Comparison of ENCODE assay signal across 11 cellular contexts in genomic region chr5:124948062-124948753, GRCh38.
DNase-seq lines count a peak whose midpoint lies in the region; ATAC-seq and TF ChIP-seq lines count a peak whose summit lies in the region.
"Had no signal": no experiment of that assay in that cellular context is flagged by ENCODE, and none has a peak within 500 bp of the region (broad histone marks: within the 10 kb centered on the region; RNA-seq: fewer than 3 reads in every experiment).

No MANE protein-coding gene starts in this region.

- H3K27ac Mint-ChIP-seq in neural progenitor cell = no peak overlapping the region

- intact Hi-C loops in colonic mucosa (cut with DNase I) = no loop called here

- H3K4me3 ChIP-seq in colonic mucosa = no peak overlapping the region
- H3K4me3 ChIP-seq in neural progenitor cell = no peak overlapping the region
- H3K4me3 ChIP-seq: ascending aorta had no signal

- peaks cover 13% of the 10 kb centered on the region for H3K4me1 Mint-ChIP-seq in neural progenitor cell

- no peak overlapping the region for H3K9ac ChIP-seq in colonic mucosa (ENCODE audit: low read depth in 2 of 2, low read length in 2 of 2)
- no peak overlapping the region for H3K9ac ChIP-seq in neural progenitor cell

- TF ChIP-seq CTCF in colonic mucosa (IDR thresholded peaks at IDR 0.05) (no peak), neural progenitor cell (IDR thresholded peaks at IDR 0.05) (no peak)

- H3K27me3 Mint-ChIP-seq in neural progenitor cell (ENCODE audit: insufficient read depth, low read depth) = no peaks in the 10 kb centered on the region

- no peaks in the 10 kb centered on the region for H3K36me3 ChIP-seq in colonic mucosa
- no peaks in the 10 kb centered on the region for H3K36me3 ChIP-seq in neural progenitor cell
- H3K36me3 ChIP-seq: ascending aorta had no signal

- H3K9me3 Mint-ChIP-seq in neural progenitor cell = peaks cover 7% of the 10 kb centered on the region

- H2AFZ ChIP-seq in neural progenitor cell (replicated peaks) = peak overlapping the region; percentile 65

- peaks cover 4% of the 10 kb centered on the region for H3K36me3 Mint-ChIP-seq in neural progenitor cell

- DNase-seq in DMS79 treated with DMSO at 0.1 percent for 48 hours (lab: John Stamatoyannopoulos, UW) (peak; percentile 1), DMS79 (lab: John Stamatoyannopoulos, UW) (no peak), NCI-H1105 treated with DMSO at 0.1 percent for 48 hours (lab: John Stamatoyannopoulos, UW) (peak; percentile 67), colonic mucosa (peak; percentile 30), neural progenitor cell (ENCODE audit: low spot score) (peak; percentile 18), NCI-H1930 (lab: John Stamatoyannopoulos, UW) (no peak)
- DNase-seq: activated CD4-positive, CD25-positive, alpha-beta regulatory T cell; SHP77 had no signal

- H3K27ac ChIP-seq in colonic mucosa = no peak overlapping the region
- H3K27ac ChIP-seq in neural progenitor cell = peak overlapping the region; percentile 28
- H3K27ac ChIP-seq: ascending aorta had no signal

- H3K27me3 ChIP-seq in colonic mucosa (no peaks in the 10 kb centered on the region), neural progenitor cell (no peaks in the 10 kb centered on the region)
- H3K27me3 ChIP-seq: ascending aorta had no signal

- no peaks in the 10 kb centered on the region for H3K9me3 ChIP-seq in colonic mucosa
- no peaks in the 10 kb centered on the region for H3K9me3 ChIP-seq in neural progenitor cell (ENCODE audit: low read depth)
- H3K9me3 ChIP-seq: ascending aorta had no signal

- peak overlapping the region; percentile 41 for H3K4me2 ChIP-seq in neural progenitor cell

- H3F3A ChIP-seq in neural progenitor cell (ENCODE audit: low read depth) = peaks cover 8% of the 10 kb centered on the region

- H3K4me1 ChIP-seq in colonic mucosa (no peaks in the 10 kb centered on the region), neural progenitor cell (peaks cover 16% of the 10 kb centered on the region)

- ATAC-seq in GM21723 (IDR thresholded peaks at IDR 0.05; ENCODE audit: unreplicated experiment) (no peak), HG03139 (IDR thresholded peaks at IDR 0.05; ENCODE audit: unreplicated experiment) (no peak)

- no peaks in the 10 kb centered on the region for H3K79me2 ChIP-seq in neural progenitor cell (ENCODE audit: low read depth)

- no peaks in the 10 kb centered on the region for H4K20me1 ChIP-seq in neural progenitor cell (ENCODE audit: low read depth)

- no peak overlapping the region for H3K4me3 Mint-ChIP-seq in neural progenitor cell

Comparison
In these comparisons a context has a peak if more than half of its experiments do, and no peak if none do; other contexts are left out.
1. DNase-seq: peak in DMS79 treated with DMSO at 0.1 percent for 48 hours (single experiment), NCI-H1105 treated with DMSO at 0.1 percent for 48 hours (single experiment), colonic mucosa (single experiment) and neural progenitor cell (single experiment); none in DMS79 (single experiment) and NCI-H1930 (0 of 2).